Comparison of ENCODE assay signal across 24 cellular contexts in genomic region chr16:7343271-7343670, GRCh38. TPM values are rescaled to one million over a fixed set of nuclear protein-coding genes. Genes with fewer than 3 reads are reported as not detected.
"Had no signal": no experiment of that assay in that cellular context is flagged by ENCODE, and none has a peak within 500 bp of the region (broad histone marks: within the 10 kb centered on the region; RNA-seq: fewer than 3 reads in every experiment).

No MANE protein-coding gene starts in this region.

- H3K36me3 ChIP-seq: adrenal gland had no signal

- H3K4me3 ChIP-seq: adrenal gland, SK-N-MC had no signal

- DNase-seq: activated CD4-positive, alpha-beta T cell treated with anti-CD3 and anti-CD28 coated beads for 48 hours; activated CD4-positive, alpha-beta T cell treated with anti-CD3 and anti-CD28 coated beads, Interleukin-2, amount 50 U/mL, for 4 hours; activated CD4-positive, CD25-positive, alpha-beta regulatory T cell treated with anti-CD3 and anti-CD28 coated beads, Interleukin-2, amount 50 U/mL, for 72 hours; activated CD8-positive, alpha-beta memory T cell treated with anti-CD3 and anti-CD28 coated beads, Interleukin-2, amount 50 U/mL, for 48 hours; activated CD8-positive, alpha-beta T cell treated with anti-CD3 and anti-CD28 coated beads, Interleukin-2, amount 10 ng/mL, durations not matched to agents 7 days and 5 days; activated naive CD4-positive, alpha-beta T cell treated with anti-CD3 and anti-CD28 coated beads, Interleukin-2, amount 50 U/mL, for 16 hours; activated naive CD8-positive, alpha-beta T cell treated with anti-CD3 and anti-CD28 coated beads, Interleukin-2, amount 10 ng/mL, durations not matched to agents 7 days and 5 days; activated T-cell treated with anti-CD3 and anti-CD28 coated beads, Interleukin-2, amount 50 U/mL, for 1 hour; adrenal gland; anterior cingulate cortex; central memory CD4-positive, alpha-beta T cell; Kasumi-1; KBM-7; NCI-H1048; NCI-H2029 treated with DMSO at 0.1 percent for 48 hours; NCI-H345; NCI-H510A treated with DMSO at 0.1 percent for 48 hours; NCI-H69; SIG-M5; SW 1271 had no signal

- H3K27ac ChIP-seq: adrenal gland, SK-N-MC had no signal

- H3K4me1 Mint-ChIP-seq: activated naive CD8-positive, alpha-beta T cell treated with anti-CD3 and anti-CD28 coated beads, Interleukin-2, amount 10 ng/mL, durations not matched to agents 7 days and 5 days had no signal

- H3K27ac Mint-ChIP-seq: activated CD8-positive, alpha-beta T cell treated with anti-CD3 and anti-CD28 coated beads, Interleukin-2, amount 10 ng/mL, durations not matched to agents 7 days and 5 days; activated naive CD8-positive, alpha-beta T cell treated with anti-CD3 and anti-CD28 coated beads, Interleukin-2, amount 10 ng/mL, durations not matched to agents 7 days and 5 days had no signal

- H3K4me1 ChIP-seq: adrenal gland had no signal

- H3K27me3 Mint-ChIP-seq: activated naive CD8-positive, alpha-beta T cell treated with anti-CD3 and anti-CD28 coated beads, Interleukin-2, amount 10 ng/mL, durations not matched to agents 7 days and 5 days had no signal

- H3K36me3 Mint-ChIP-seq: activated naive CD8-positive, alpha-beta T cell treated with anti-CD3 and anti-CD28 coated beads, Interleukin-2, amount 10 ng/mL, durations not matched to agents 7 days and 5 days had no signal

- H3K4me3 Mint-ChIP-seq: activated CD8-positive, alpha-beta T cell treated with anti-CD3 and anti-CD28 coated beads, Interleukin-2, amount 10 ng/mL, durations not matched to agents 7 days and 5 days; activated naive CD8-positive, alpha-beta T cell treated with anti-CD3 and anti-CD28 coated beads, Interleukin-2, amount 10 ng/mL, durations not matched to agents 7 days and 5 days had no signal

- ATAC-seq: activated CD8-positive, alpha-beta T cell treated with anti-CD3 and anti-CD28 coated beads, Interleukin-2, amount 10 ng/mL, durations not matched to agents 7 days and 5 days had no signal

- H3K27me3 ChIP-seq: adrenal gland had no signal

- H3K9me3 ChIP-seq: adrenal gland had no signal

RNA-seq across cellular contexts. Expression of gene RBFOX1, which starts 10.6 kb away (rescaled TPM):
- total RNA-seq: activated CD8-positive, alpha-beta T cell treated with anti-CD3 and anti-CD28 coated beads, Interleukin-2, amount 10 ng/mL, durations not matched to agents 7 days and 5 days; activated naive CD8-positive, alpha-beta T cell treated with anti-CD3 and anti-CD28 coated beads, Interleukin-2, amount 10 ng/mL, durations not matched to agents 7 days and 5 days; chondrocyte; OCI-LY7; T-helper 1 cell treated with Interleukin-12 subunit alpha and Interleukin-12 subunit beta and Interleukin-4 antibody, amounts not matched to agents 30 ng/mL and 1 ng/mL, for 36 hours had no signal
